Comparison of ENCODE assay signal across 18 cellular contexts in the genomic region with DNA sequence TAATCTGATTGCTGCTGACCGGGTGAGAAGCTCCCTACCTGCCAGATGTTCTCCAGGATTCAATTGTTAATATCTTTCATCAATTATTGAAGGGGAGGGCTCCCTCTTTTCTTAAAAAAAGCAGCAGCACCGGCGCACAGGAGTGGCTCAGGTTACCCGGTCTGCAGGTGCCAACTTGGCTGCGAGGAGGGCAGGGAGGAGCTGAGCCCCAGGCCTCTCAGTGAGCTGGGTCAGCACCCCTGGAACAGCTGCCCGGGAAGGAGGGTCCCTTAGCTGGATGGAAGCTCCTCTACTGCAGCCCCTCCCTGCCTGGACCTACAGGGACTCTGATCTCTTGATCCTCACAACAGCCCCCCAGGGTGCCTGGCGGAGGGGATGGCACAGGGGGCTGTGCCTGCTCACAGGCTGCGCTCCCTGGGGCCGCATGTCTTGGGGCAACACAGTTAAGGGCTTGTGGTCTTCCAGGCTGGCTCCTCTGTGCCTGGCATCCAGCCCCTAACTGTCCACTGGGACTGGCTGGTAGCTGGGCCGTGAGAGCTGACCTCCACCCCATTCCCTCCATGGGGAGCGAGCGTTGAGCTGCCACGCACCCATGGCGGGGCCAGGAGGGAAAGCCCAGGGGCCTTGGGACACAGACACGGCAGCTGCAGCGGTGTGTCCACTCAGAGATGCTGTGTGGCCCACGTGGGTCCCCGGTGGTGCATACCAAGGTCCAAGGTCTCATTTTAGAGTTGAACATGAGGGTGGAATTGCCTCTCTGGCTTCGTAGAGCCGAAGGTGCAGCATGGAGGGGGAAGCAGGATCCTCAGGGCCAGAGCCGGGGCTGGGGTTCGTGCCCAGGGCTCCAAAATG. TPM values are rescaled to one million over a fixed set of nuclear protein-coding genes. Genes with fewer than 3 reads are reported as not detected.
DNase-seq lines count a peak whose midpoint lies in the region; ATAC-seq and FAIRE-seq lines count a peak whose summit lies in the region.
"Had no signal": no experiment of that assay in that cellular context is flagged by ENCODE, and none has a peak within 500 bp of the region (broad histone marks: within the 10 kb centered on the region; RNA-seq: fewer than 3 reads in every experiment).

No MANE protein-coding gene starts in this region.

- no peak overlapping the region for H3K27ac Mint-ChIP-seq in activated CD8-positive, alpha-beta T cell treated with anti-CD3 and anti-CD28 coated beads, Interleukin-2, amount 10 ng/mL, durations not matched to agents 7 days and 5 days
- H3K27ac Mint-ChIP-seq: CD14-positive monocyte, T-helper 17 cell had no signal

- H2BK12ac ChIP-seq in neuronal stem cell (ENCODE audit: low read length) = no peak overlapping the region

- no CpG with 5 or more reads among the region's 22 CpGs for WGBS in neuronal stem cell (ENCODE audit: extremely low coverage in 2 of 2, insufficient read length in 2 of 2, insufficient replicate concordance in 1 of 2), 2 donors

- intact Hi-C loops in Right ventricle myocardium inferior (cut with DNase I) (no loop called here), left ventricle myocardium superior (cut with micrococcal nuclease) (no loop called here)

- CTCF ChIA-PET in activated CD8-positive, alpha-beta T cell treated with anti-CD3 and anti-CD28 coated beads, Interleukin-2, amount 10 ng/mL, durations not matched to agents 7 days and 5 days (lab: Charles Lee) = no interaction called here

- H4K91ac ChIP-seq in neuronal stem cell (ENCODE audit: low read depth, low read length, poor library complexity) = no peak overlapping the region

- H3K4me3 ChIP-seq in H7 (ENCODE audit: insufficient read depth, low read depth, low read length) (no peak overlapping the region), neuronal stem cell (ENCODE audit: low read length in 2 of 2) (no peak overlapping the region)
- H3K4me3 ChIP-seq: Peyer's patch had no signal

- H3K36me3 ChIP-seq in H7 (replicated peaks; ENCODE audit: control insufficient read depth, insufficient read depth, low read length) (no peaks in the 10 kb centered on the region), neuronal stem cell (replicated peaks in 1 of 2; ENCODE audit: control insufficient read depth in 2 of 2, insufficient read depth in 2 of 2, low read length in 2 of 2) (no peaks in the 10 kb centered on the region)
- H3K36me3 ChIP-seq: Peyer's patch had no signal

- no peak overlapping the region for H2BK120ac ChIP-seq in neuronal stem cell (ENCODE audit: low read depth, low read length)

- H3K4me2 ChIP-seq in neuronal stem cell (ENCODE audit: insufficient read depth, low read length, poor library complexity, severe bottlenecking) = no peak overlapping the region

- ATAC-seq in Right ventricle myocardium inferior = no peak
- ATAC-seq in left ventricle myocardium superior = no peak
- no peak for ATAC-seq in activated CD8-positive, alpha-beta T cell treated with anti-CD3 and anti-CD28 coated beads, Interleukin-2, amount 10 ng/mL, durations not matched to agents 7 days and 5 days
- ATAC-seq: T-helper 17 cell had no signal

- H3K27ac ChIP-seq in neuronal stem cell (replicated peaks; ENCODE audit: low read length) = no peak overlapping the region
- H3K27ac ChIP-seq: Peyer's patch had no signal

- peak overlapping the region; percentile 88 for H2BK15ac ChIP-seq in neuronal stem cell (ENCODE audit: low read length)

- H3K27me3 ChIP-seq in H7 (ENCODE audit: control insufficient read depth, insufficient read depth, low read length) = peaks cover 2% of the 10 kb centered on the region; the same call in 1 of the 2 replicates
- H3K27me3 ChIP-seq in neuronal stem cell (ENCODE audit: control insufficient read depth in 3 of 3, insufficient read depth in 3 of 3, low read depth in 1 of 3, low read length in 3 of 3) = peaks cover 2 to 73% (median 14%) of the 10 kb centered on the region in 3 experiments
- H3K27me3 ChIP-seq: Peyer's patch had no signal

- H4K8ac ChIP-seq in neuronal stem cell (ENCODE audit: low read depth, low read length) = no peak overlapping the region

- H3K9me3 ChIP-seq in neuronal stem cell (replicated peaks in 1 of 2; ENCODE audit: control insufficient read depth in 2 of 2, insufficient read depth in 1 of 2, low read depth in 1 of 2, low read length in 2 of 2) = peaks cover 0 to 4% of the 10 kb centered on the region in 2 donors
- H3K9me3 ChIP-seq: Peyer's patch had no signal

- no peaks in the 10 kb centered on the region for H3K9me3 Mint-ChIP-seq in activated CD8-positive, alpha-beta T cell treated with anti-CD3 and anti-CD28 coated beads, Interleukin-2, amount 10 ng/mL, durations not matched to agents 7 days and 5 days (ENCODE audit: insufficient read depth)

- no peaks in the 10 kb centered on the region for H3K4me1 Mint-ChIP-seq in activated CD8-positive, alpha-beta T cell treated with anti-CD3 and anti-CD28 coated beads, Interleukin-2, amount 10 ng/mL, durations not matched to agents 7 days and 5 days (ENCODE audit: low read depth)
- H3K4me1 Mint-ChIP-seq: CD14-positive monocyte, T-helper 17 cell had no signal

- H2AK5ac ChIP-seq in neuronal stem cell (ENCODE audit: low read depth, low read length) = peak overlapping the region; percentile 98

- no peaks in the 10 kb centered on the region for H3K36me3 Mint-ChIP-seq in activated CD8-positive, alpha-beta T cell treated with anti-CD3 and anti-CD28 coated beads, Interleukin-2, amount 10 ng/mL, durations not matched to agents 7 days and 5 days (ENCODE audit: low read depth)
- H3K36me3 Mint-ChIP-seq: CD14-positive monocyte had no signal

- H3K14ac ChIP-seq in neuronal stem cell (ENCODE audit: low read length) = peak overlapping the region; percentile 92

- no peak overlapping the region for H3K4me3 Mint-ChIP-seq in activated CD8-positive, alpha-beta T cell treated with anti-CD3 and anti-CD28 coated beads, Interleukin-2, amount 10 ng/mL, durations not matched to agents 7 days and 5 days
- H3K4me3 Mint-ChIP-seq: CD14-positive monocyte, T-helper 17 cell had no signal

- H3K18ac ChIP-seq in neuronal stem cell (ENCODE audit: low read length) = peak overlapping the region; percentile 78

- H3K9ac ChIP-seq in neuronal stem cell (ENCODE audit: low read depth, low read length, poor library complexity) = peak overlapping the region; percentile 3

- peak overlapping the region; percentile 12 for H2BK5ac ChIP-seq in neuronal stem cell (ENCODE audit: low read length)

- no peaks in the 10 kb centered on the region for H3K27me3 Mint-ChIP-seq in activated CD8-positive, alpha-beta T cell treated with anti-CD3 and anti-CD28 coated beads, Interleukin-2, amount 10 ng/mL, durations not matched to agents 7 days and 5 days (ENCODE audit: low read depth)

- peak; percentile 31 for DNase-seq in Right ventricle myocardium inferior (ENCODE audit: missing footprints)
- no peak for DNase-seq in left ventricle myocardium superior
- peak; percentile 67 for DNase-seq in H7
- DNase-seq in NCI-H69 (lab: John Stamatoyannopoulos, UW) = peak; percentile 61
- DNase-seq in neuronal stem cell (ENCODE audit: low spot score) = no peak
- no peak for DNase-seq in activated CD8-positive, alpha-beta T cell treated with anti-CD3 and anti-CD28 coated beads, Interleukin-2, amount 10 ng/mL, durations not matched to agents 7 days and 5 days
- DNase-seq in HTR-8/SVneo (ENCODE audit: insufficient read length, low spot score) = no peak
- DNase-seq: Kasumi-1, NCI-H1417, NCI-H187, NCI-H2107, NCI-H446, Peyer's patch, SHP77, T-helper 17 cell had no signal

- peaks cover 17 to 24% of the 10 kb centered on the region in 2 donors for H3K4me1 ChIP-seq in neuronal stem cell (ENCODE audit: control insufficient read depth in 2 of 2, insufficient read depth in 1 of 2, low read depth in 1 of 2, low read length in 2 of 2)
- H3K4me1 ChIP-seq: Peyer's patch had no signal

- POLR2A ChIA-PET in activated CD8-positive, alpha-beta T cell treated with anti-CD3 and anti-CD28 coated beads, Interleukin-2, amount 10 ng/mL, durations not matched to agents 7 days and 5 days (lab: Charles Lee) = no interaction called here

- H3K79me1 ChIP-seq in neuronal stem cell (ENCODE audit: low read depth, low read length) = peaks cover 1% of the 10 kb centered on the region

- FAIRE-seq in HTR-8/SVneo (lab: Jason Lieb, UNC) = no peak
- FAIRE-seq: A204.1, H54 had no signal

- H2AFZ ChIP-seq in neuronal stem cell (ENCODE audit: low read length) = no peak overlapping the region

- peak overlapping the region; percentile 62 for H3K23ac ChIP-seq in neuronal stem cell (ENCODE audit: low read depth, low read length, poor library complexity)

- H3K4ac ChIP-seq in neuronal stem cell (ENCODE audit: low read length) = peak overlapping the region; percentile 81

RNA-seq across cellular contexts. Expression of a gene that starts 28.6 kb away (rescaled TPM):
- 18.7 TPM for total RNA-seq in Right ventricle myocardium inferior
- total RNA-seq in left ventricle myocardium superior = 16.6 TPM
- 50.7 and 66.1 TPM in 2 replicates for total RNA-seq in H7 (2014; rRNA removed; shearing (Covaris generic))
- polyA plus RNA-seq in neuronal stem cell (2013, experiment 1 of 2) = 23.6 TPM
- polyA plus RNA-seq in neuronal stem cell (2013, experiment 2 of 2) = 22.7 TPM
- total RNA-seq in activated CD8-positive, alpha-beta T cell treated with anti-CD3 and anti-CD28 coated beads, Interleukin-2, amount 10 ng/mL, durations not matched to agents 7 days and 5 days = 10 to 100 TPM; 56.5 to 57.0 TPM

RNA-seq across cellular contexts. Expression of a gene that starts 52.2 kb away (rescaled TPM):
- total RNA-seq in Right ventricle myocardium inferior = 37.0 TPM
- 39.1 TPM for total RNA-seq in left ventricle myocardium superior
- total RNA-seq in H7 (2014; rRNA removed; shearing (Covaris generic)) = 16.6 and 19.3 TPM in 2 replicates
- 4.9 TPM for polyA plus RNA-seq in neuronal stem cell (2013, experiment 1 of 2)
- polyA plus RNA-seq in neuronal stem cell (2013, experiment 2 of 2) = 5.0 TPM
- total RNA-seq in activated CD8-positive, alpha-beta T cell treated with anti-CD3 and anti-CD28 coated beads, Interleukin-2, amount 10 ng/mL, durations not matched to agents 7 days and 5 days = 1 to 10 TPM; 5.6 to 6.4 TPM

RNA-seq across cellular contexts. Expression of a gene that starts 57.7 kb away (rescaled TPM):
- total RNA-seq in Right ventricle myocardium inferior = not detected
- not detected for total RNA-seq in left ventricle myocardium superior
- 0.07 TPM in 1 of 2 replicates, not detected in the other for total RNA-seq in H7 (2014; rRNA removed; shearing (Covaris generic))
- not detected for polyA plus RNA-seq in neuronal stem cell (2013, experiment 1 of 2)
- not detected for polyA plus RNA-seq in neuronal stem cell (2013, experiment 2 of 2)
- total RNA-seq in activated CD8-positive, alpha-beta T cell treated with anti-CD3 and anti-CD28 coated beads, Interleukin-2, amount 10 ng/mL, durations not matched to agents 7 days and 5 days = under 1 TPM in 1 of 2 experiments, not detected in 1; 0.16 TPM
- total RNA-seq: Peyer's patch had no signal
- polyA plus RNA-seq: CD14-positive monocyte had no signal

Comparison
In these comparisons a context has a peak if more than half of its experiments do, and no peak if none do; other contexts are left out.
1. DNase-seq: peak in Right ventricle myocardium inferior (single experiment), H7 (single experiment) and NCI-H69 (single experiment); none in left ventricle myocardium superior (single experiment), neuronal stem cell (single experiment), activated CD8-positive, alpha-beta T cell treated with anti-CD3 and anti-CD28 coated beads, Interleukin-2, amount 10 ng/mL, durations not matched to agents 7 days and 5 days (single experiment) and HTR-8/SVneo (single experiment).